Comparison of ENCODE assay signal across 16 cellular contexts in the genomic region with DNA sequence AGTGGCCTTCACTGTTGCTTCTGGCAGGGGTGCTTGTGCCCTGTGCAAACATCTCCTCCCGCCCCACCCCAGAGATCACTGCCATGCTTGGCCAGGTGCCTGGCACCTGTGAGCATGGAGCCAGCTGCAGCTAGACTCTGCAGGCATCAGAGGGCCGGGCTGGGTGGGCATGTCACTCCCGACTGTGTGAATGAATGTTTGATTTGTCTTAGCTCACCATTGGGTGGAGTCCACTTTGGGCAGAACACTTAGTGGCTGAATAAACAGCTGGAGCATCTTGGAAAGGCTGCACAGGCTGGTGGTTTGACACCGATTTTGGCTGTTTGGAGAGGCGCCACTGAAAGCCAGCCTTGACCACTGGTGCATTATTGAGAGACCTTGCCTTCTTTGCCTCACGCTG.
DNase-seq lines count a peak whose midpoint lies in the region; ATAC-seq and TF ChIP-seq lines count a peak whose summit lies in the region.
"Had no signal": no experiment of that assay in that cellular context is flagged by ENCODE, and none has a peak within 500 bp of the region (broad histone marks: within the 10 kb centered on the region; RNA-seq: fewer than 3 reads in every experiment).

No MANE protein-coding gene starts in this region.

- TF ChIP-seq EP300 in transverse colon (IDR thresholded peaks at IDR 0.05; ENCODE audit: low read depth): no peak

- no peak overlapping the region for H3K27ac ChIP-seq in transverse colon
- H3K27ac ChIP-seq: heart right ventricle, sigmoid colon, VCaP had no signal

- H3K36me3 ChIP-seq in transverse colon: no peaks in the 10 kb centered on the region
- H3K36me3 ChIP-seq: heart right ventricle, sigmoid colon had no signal

- in situ Hi-C loops in transverse colon (cut with MboI; ENCODE audit: low pct_ligation_motif_present in 1 of 4, low pct_unique_long_range_greater_than_20kb in 1 of 4, low sequenced_read_pairs in 3 of 4): no loop called here

- peaks cover 0 to 11% (median 1%) of the 10 kb centered on the region in 4 donors for H3K4me1 ChIP-seq in transverse colon

- no peaks in the 10 kb centered on the region for H3K36me3 Mint-ChIP-seq in natural killer cell

- no peaks in the 10 kb centered on the region for H3K4me1 Mint-ChIP-seq in natural killer cell
- H3K4me1 Mint-ChIP-seq: CD4-positive, CD25-positive, alpha-beta regulatory T cell had no signal

- H3K9me3 ChIP-seq in transverse colon: no peaks in the 10 kb centered on the region
- H3K9me3 ChIP-seq: sigmoid colon had no signal

- H3K9me3 Mint-ChIP-seq in natural killer cell: no peaks in the 10 kb centered on the region

- H3K4me3 ChIP-seq in LNCaP clone FGC (ENCODE audit: low read depth, low read length): no peak overlapping the region
- H3K4me3 ChIP-seq in transverse colon: no peak overlapping the region
- H3K4me3 ChIP-seq: heart right ventricle, sigmoid colon had no signal

- peaks cover 4 to 7% of the 10 kb centered on the region in 2 donors for H3K27me3 Mint-ChIP-seq in natural killer cell (ENCODE audit: low read depth in 2 of 2)

- H3K27me3 ChIP-seq in transverse colon: no peaks in the 10 kb centered on the region
- H3K27me3 ChIP-seq: heart right ventricle, sigmoid colon had no signal

- no peak overlapping the region for H3K4me3 Mint-ChIP-seq in natural killer cell
- H3K4me3 Mint-ChIP-seq: CD4-positive, CD25-positive, alpha-beta regulatory T cell; neural crest cell; stimulated activated naive CD8-positive, alpha-beta T cell treated with anti-CD3 and anti-CD28 coated beads, Interleukin-15, Interleukin-2, amounts not matched to agents 100 ng/mL and 50 ng/mL, for 24 hours had no signal

- no peak overlapping the region for H3K27ac Mint-ChIP-seq in natural killer cell
- H3K27ac Mint-ChIP-seq: CD4-positive, CD25-positive, alpha-beta regulatory T cell; stimulated activated naive CD8-positive, alpha-beta T cell treated with anti-CD3 and anti-CD28 coated beads, Interleukin-15, Interleukin-2, amounts not matched to agents 100 ng/mL and 50 ng/mL, for 24 hours had no signal

- TF ChIP-seq POLR2A in transverse colon (IDR thresholded peaks at IDR 0.05): no peak

- 37 to 40% methylated on average over 1 to 6 of the region's 6 CpGs for WGBS in transverse colon (ENCODE audit: low coverage in 1 of 2), 2 donors

- TF ChIP-seq CTCF in LNCaP clone FGC (IDR thresholded peaks at IDR 0.05; ENCODE audit: control insufficient read depth, extremely low read depth, insufficient read depth): no peak
- TF ChIP-seq CTCF in transverse colon (IDR thresholded peaks at IDR 0.05): no peak
- TF ChIP-seq CTCF in natural killer cell (IDR thresholded peaks at IDR 0.05): no peak

- intact Hi-C loops in transverse colon (cut with DNase I; ENCODE audit: low total_unique reads) (no loop called here), natural killer cell (cut with micrococcal nuclease) (no loop called here)

- ATAC-seq in esophagus mucosa (peak; percentile 36), HG03378 (IDR thresholded peaks at IDR 0.05; ENCODE audit: unreplicated experiment) (no peak), natural killer cell (no peak)
- ATAC-seq: heart right ventricle had no signal

- DNase-seq in LNCaP clone FGC (ENCODE audit: low read depth) (peak; percentile 52), NCI-H2107 (lab: John Stamatoyannopoulos, UW) (peak; percentile 31), transverse colon (peak; percentile 62), activated T-cell treated with anti-CD3 and anti-CD28 coated beads for 4 hours (no peak), natural killer cell (no peak)
- DNase-seq: CD4-positive, CD25-positive, alpha-beta regulatory T cell; cerebellar nuclear complex; heart right ventricle; Kasumi-1; NCI-H82; sigmoid colon had no signal

Comparison
In these comparisons a context has a peak if more than half of its experiments do, and no peak if none do; other contexts are left out.
1. DNase-seq: peak in LNCaP clone FGC (single experiment), NCI-H2107 (single experiment) and transverse colon (single experiment); none in activated T-cell treated with anti-CD3 and anti-CD28 coated beads for 4 hours (single experiment) and natural killer cell (single experiment).